In genomic region chr7:132103718-132104117, GRCh38 we compare ENCODE assay signal across 6 cellular contexts.
"Had no signal": no experiment of that assay in that cellular context is flagged by ENCODE, and none has a peak within 500 bp of the region (broad histone marks: within the 10 kb centered on the region; RNA-seq: fewer than 3 reads in every experiment).

No MANE protein-coding gene starts in this region.

- ATAC-seq: GM23338, HepG2 had no signal

- H2AFZ ChIP-seq: GM23338 had no signal

- H3K4me3 ChIP-seq: GM23338 had no signal

- FAIRE-seq: H1, H54, HepG2 had no signal

- DNase-seq: H9, HCEC 1CT had no signal

- H3K4me2 ChIP-seq: GM23338 had no signal
